1 cellular context compared by ENCODE assay signal in genomic region chr4:17763931-17764330, GRCh38.
TF ChIP-seq lines count a peak whose summit lies in the region.

No MANE protein-coding gene starts in this region.

TF ChIP-seq in HepG2, 621 proteins besides CTCF, POLR2A, EP300 and RAD21 (continued from another document):
- no peak for TF ChIP-seq ZNF644 (CRISPR knock-in tag; IDR thresholded peaks at IDR 0.05; ENCODE audit: low read depth)
- TF ChIP-seq RERE (CRISPR knock-in tag; IDR thresholded peaks at IDR 0.05; ENCODE audit: low read depth): no peak
- TF ChIP-seq TSC22D2 (CRISPR knock-in tag; IDR thresholded peaks at IDR 0.05; ENCODE audit: borderline replicate concordance): no peak
- no peak for TF ChIP-seq RAD51 (IDR thresholded peaks at IDR 0.05; ENCODE audit: borderline replicate concordance)
- no peak for TF ChIP-seq ZNF225 (CRISPR knock-in tag; IDR thresholded peaks at IDR 0.05)
- no peak for TF ChIP-seq AHDC1 (CRISPR knock-in tag; IDR thresholded peaks at IDR 0.05; ENCODE audit: borderline replicate concordance)
- no peak for TF ChIP-seq HOXA3 (CRISPR knock-in tag; IDR thresholded peaks at IDR 0.05)
- no peak for TF ChIP-seq ZFP91 (CRISPR knock-in tag; IDR thresholded peaks at IDR 0.05; ENCODE audit: borderline replicate concordance)
- TF ChIP-seq SUZ12 (IDR thresholded peaks at IDR 0.05; ENCODE audit: low read depth, low read length): no peak
- no peak for TF ChIP-seq ZNF558 (CRISPR knock-in tag; IDR thresholded peaks at IDR 0.05; ENCODE audit: borderline replicate concordance)
- TF ChIP-seq ZBTB4 (CRISPR knock-in tag; IDR thresholded peaks at IDR 0.05; ENCODE audit: borderline replicate concordance): no peak
- no peak for TF ChIP-seq ZXDC (CRISPR knock-in tag; IDR thresholded peaks at IDR 0.05)
- no peak for TF ChIP-seq E2F2 (CRISPR knock-in tag; IDR thresholded peaks at IDR 0.05; ENCODE audit: borderline replicate concordance)
- TF ChIP-seq ZNF780A (CRISPR knock-in tag; IDR thresholded peaks at IDR 0.05): no peak
